ENCODE assay signal across 28 cellular contexts in the genomic region with DNA sequence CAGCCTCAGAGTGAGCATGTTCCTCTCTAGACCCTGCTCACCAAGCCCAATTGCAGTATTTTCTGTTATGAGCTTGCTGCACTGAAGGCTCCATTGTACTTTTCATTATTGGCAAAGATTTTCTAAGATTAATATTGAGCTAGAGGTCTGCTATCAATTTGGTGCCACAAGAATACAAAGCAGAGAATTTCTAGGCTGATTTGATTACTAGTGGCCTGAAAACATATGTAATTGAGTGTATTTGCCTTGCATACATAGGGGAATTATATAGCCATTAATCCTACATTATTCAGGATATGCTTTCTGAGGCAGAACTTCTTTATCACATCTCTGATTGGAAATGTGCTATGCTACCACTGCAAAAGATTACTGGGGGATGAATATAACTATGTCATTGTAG.
"Had no signal": no experiment of that assay in that cellular context is flagged by ENCODE, and none has a peak within 500 bp of the region (broad histone marks: within the 10 kb centered on the region; RNA-seq: fewer than 3 reads in every experiment).

No MANE protein-coding gene starts in this region.

- H3K27me3 ChIP-seq: ovary, right lobe of liver, sigmoid colon, stomach, thyroid gland, tibial nerve, upper lobe of left lung, vagina had no signal

- H3K4me1 ChIP-seq: parathyroid adenoma, psoas muscle, right lobe of liver, sigmoid colon, thyroid gland, tibial nerve, upper lobe of left lung, vagina had no signal

- H3K4me3 Mint-ChIP-seq: natural killer cell; nephron; neural crest cell; stimulated activated effector memory CD8-positive, alpha-beta T cell treated with anti-CD3 and anti-CD28 coated beads, Interleukin-12 subunit alpha, Interleukin-12 subunit beta, amount 100 ng/mL, for 72 hours; stimulated activated naive B cell treated with anti-CD40 and anti-IgM and Interleukin-4, amounts not matched to agents 10 μg/mL and 1 μg/mL and 100 μg/mL, for 72 hours; stimulated activated naive CD8-positive, alpha-beta T cell treated with anti-CD3 and anti-CD28 coated beads, Interleukin-15, Interleukin-2, amounts not matched to agents 100 ng/mL and 50 ng/mL, for 24 hours had no signal

- H3K4me3 ChIP-seq: ovary, psoas muscle, right lobe of liver, sigmoid colon, stomach, thoracic aorta, thyroid gland, tibial nerve, upper lobe of left lung, vagina had no signal

- H3K27me3 Mint-ChIP-seq: progenitor cell of endocrine pancreas; stimulated activated naive B cell treated with anti-CD40 and anti-IgM and Interleukin-4, amounts not matched to agents 10 μg/mL and 1 μg/mL and 100 μg/mL, for 72 hours; stimulated activated naive CD8-positive, alpha-beta T cell treated with anti-CD3 and anti-CD28 coated beads, Interleukin-15, Interleukin-2, amounts not matched to agents 100 ng/mL and 50 ng/mL, for 24 hours had no signal

- DNase-seq: natural killer cell; occipital lobe; ovary; posterior cingulate gyrus; psoas muscle; right cardiac atrium; right lobe of liver; sigmoid colon; small intestine; stimulated activated CD4-positive, alpha-beta T cell treated with anti-CD3 and anti-CD28 coated beads, Interleukin-15, amount 100 ng/mL, for 24 hours; stimulated activated CD4-positive, alpha-beta T cell treated with anti-CD3 and anti-CD28 coated beads, Interleukin-2, amount 100 ng/mL, for 24 hours; stimulated activated CD4-positive, alpha-beta T cell treated with anti-CD3 and anti-CD28 coated beads, Interleukin-2, amount 100 ng/mL, for 48 hours; stimulated activated CD4-positive, alpha-beta T cell treated with anti-CD3 and anti-CD28 coated beads, Interleukin-4, amount 100 ng/mL, for 24 hours; stimulated activated naive B cell treated with anti-CD40 and anti-IgM and Interleukin-4, amounts not matched to agents 10 μg/mL and 1 μg/mL and 100 μg/mL, for 72 hours; stimulated activated naive CD4-positive, alpha-beta T cell treated with Interleukin-2 at 50 U/mL for 16 hours; stomach; thyroid gland; trophoblast cell; upper lobe of left lung had no signal

- H3K36me3 ChIP-seq: ovary, right lobe of liver, sigmoid colon, stomach, thoracic aorta, thyroid gland, tibial nerve, upper lobe of left lung, vagina had no signal

- ATAC-seq: natural killer cell; psoas muscle; right cardiac atrium; right lobe of liver; stimulated activated effector memory CD8-positive, alpha-beta T cell treated with anti-CD3 and anti-CD28 coated beads, Interleukin-12 subunit alpha, Interleukin-12 subunit beta, amount 100 ng/mL, for 72 hours; stimulated activated naive B cell treated with anti-CD40 and anti-IgM and Interleukin-4, amounts not matched to agents 10 μg/mL and 1 μg/mL and 100 μg/mL, for 72 hours had no signal

- H2AFZ ChIP-seq: parathyroid adenoma had no signal

- H3K4me1 Mint-ChIP-seq: stimulated activated effector memory CD8-positive, alpha-beta T cell treated with anti-CD3 and anti-CD28 coated beads, Interleukin-12 subunit alpha, Interleukin-12 subunit beta, amount 100 ng/mL, for 72 hours; stimulated activated naive B cell treated with anti-CD40 and anti-IgM and Interleukin-4, amounts not matched to agents 10 μg/mL and 1 μg/mL and 100 μg/mL, for 72 hours had no signal

- H3K27ac Mint-ChIP-seq: natural killer cell; progenitor cell of endocrine pancreas; stimulated activated effector memory CD8-positive, alpha-beta T cell treated with anti-CD3 and anti-CD28 coated beads, Interleukin-12 subunit alpha, Interleukin-12 subunit beta, amount 100 ng/mL, for 72 hours; stimulated activated naive B cell treated with anti-CD40 and anti-IgM and Interleukin-4, amounts not matched to agents 10 μg/mL and 1 μg/mL and 100 μg/mL, for 72 hours; stimulated activated naive CD8-positive, alpha-beta T cell treated with anti-CD3 and anti-CD28 coated beads, Interleukin-15, Interleukin-2, amounts not matched to agents 100 ng/mL and 50 ng/mL, for 24 hours had no signal

- H3K27ac ChIP-seq: ovary, parathyroid adenoma, psoas muscle, right lobe of liver, sigmoid colon, stomach, thoracic aorta, thyroid gland, tibial nerve, upper lobe of left lung, vagina had no signal

- H3K36me3 Mint-ChIP-seq: natural killer cell; stimulated activated effector memory CD8-positive, alpha-beta T cell treated with anti-CD3 and anti-CD28 coated beads, Interleukin-12 subunit alpha, Interleukin-12 subunit beta, amount 100 ng/mL, for 72 hours; stimulated activated naive B cell treated with anti-CD40 and anti-IgM and Interleukin-4, amounts not matched to agents 10 μg/mL and 1 μg/mL and 100 μg/mL, for 72 hours had no signal

- H3K79me2 ChIP-seq: parathyroid adenoma had no signal

- H3K9me3 Mint-ChIP-seq: nephron; neural crest cell; stimulated activated effector memory CD8-positive, alpha-beta T cell treated with anti-CD3 and anti-CD28 coated beads, Interleukin-12 subunit alpha, Interleukin-12 subunit beta, amount 100 ng/mL, for 72 hours; stimulated activated naive B cell treated with anti-CD40 and anti-IgM and Interleukin-4, amounts not matched to agents 10 μg/mL and 1 μg/mL and 100 μg/mL, for 72 hours; stimulated activated naive CD8-positive, alpha-beta T cell treated with anti-CD3 and anti-CD28 coated beads, Interleukin-15, Interleukin-2, amounts not matched to agents 100 ng/mL and 50 ng/mL, for 24 hours had no signal

- H3K9ac ChIP-seq: parathyroid adenoma had no signal

- H3K9me3 ChIP-seq: ovary, psoas muscle, right lobe of liver, sigmoid colon, stomach, thoracic aorta, thyroid gland, tibial nerve, upper lobe of left lung, vagina had no signal
